23 cellular contexts compared by ENCODE assay signal in genomic region chr12:123102781-123103503, GRCh38. TPM values are rescaled to one million over a fixed set of nuclear protein-coding genes. Genes with fewer than 3 reads are reported as not detected.
DNase-seq lines count a peak whose midpoint lies in the region; ATAC-seq and TF ChIP-seq lines count a peak whose summit lies in the region.
"Had no signal": no experiment of that assay in that cellular context is flagged by ENCODE, and none has a peak within 500 bp of the region (broad histone marks: within the 10 kb centered on the region; RNA-seq: fewer than 3 reads in every experiment).

No MANE protein-coding gene starts in this region.

- no peaks in the 10 kb centered on the region for H3K23me2 ChIP-seq in H9 (ENCODE audit: insufficient read length, low read depth, low read length, poor library complexity, severe bottlenecking)

- H2BK5ac ChIP-seq in H9 (ENCODE audit: insufficient read length, low read length): no peak overlapping the region

- POLR2A ChIA-PET in activated naive CD8-positive, alpha-beta T cell treated with anti-CD3 and anti-CD28 coated beads, Interleukin-2, amount 10 ng/mL, durations not matched to agents 7 days and 5 days (lab: Charles Lee): interaction anchor here (2.4 kb wide), 1 partner anchor 27 kb away, joined by 12 read pairs; no protein-coding TSS in a partner anchor

- H2BK12ac ChIP-seq in H9 (ENCODE audit: insufficient read length, low read depth, low read length): no peak overlapping the region

- H3K4me2 ChIP-seq in H9 (ENCODE audit: insufficient read depth, insufficient read length, low read length) (no peak overlapping the region), neural cell (ENCODE audit: low read length) (no peak overlapping the region)

- H4K20me1 ChIP-seq in H9 (ENCODE audit: control insufficient read depth, insufficient read depth, insufficient read length) (no peaks in the 10 kb centered on the region), neural cell (ENCODE audit: insufficient read depth) (no peaks in the 10 kb centered on the region)

- H3K18ac ChIP-seq in H9 (ENCODE audit: insufficient read length, low read depth, low read length): no peak overlapping the region

- H3K23ac ChIP-seq in H9 (ENCODE audit: insufficient read length, low read depth, low read length): no peak overlapping the region

- H3F3A ChIP-seq in neural cell (ENCODE audit: insufficient read depth, low read length, poor library complexity, severe bottlenecking): no peaks in the 10 kb centered on the region

- H3K9ac ChIP-seq in H9 (ENCODE audit: extremely low read depth, insufficient read length, low read length) (no peak overlapping the region), neural cell (ENCODE audit: low read length) (no peak overlapping the region)

- H3K14ac ChIP-seq in H9 (ENCODE audit: insufficient read depth, low read length): no peak overlapping the region

- peaks cover 41% of the 10 kb centered on the region for H3K4me1 Mint-ChIP-seq in T-helper 2 cell treated with Interferon-gamma antibody and Interleukin-4, amounts not matched to agents 5 μg/mL and 100 μg/mL, for 36 hours (ENCODE audit: low read depth)
- H3K4me1 Mint-ChIP-seq in H9: peaks cover 62% of the 10 kb centered on the region in 2 experiments
- peaks cover 42% of the 10 kb centered on the region for H3K4me1 Mint-ChIP-seq in activated naive CD8-positive, alpha-beta T cell treated with anti-CD3 and anti-CD28 coated beads, Interleukin-2, amount 10 ng/mL, durations not matched to agents 7 days and 5 days

- no CpG with 5 or more reads among the region's 5 CpGs for WGBS in H9 (ENCODE audit: extremely low coverage, insufficient read length, low lambda C conversion rate)

- TF ChIP-seq CTCF in H9 (conservative IDR thresholded peaks at IDR 0.05): no peak
- TF ChIP-seq CTCF in neural cell (IDR thresholded peaks at IDR 0.05; ENCODE audit: poor library complexity, severe bottlenecking): no peak

- no peaks in the 10 kb centered on the region for H3K9me2 ChIP-seq in neural cell (ENCODE audit: insufficient read depth, low read length)

- H3T11ph ChIP-seq in H9 (ENCODE audit: low read length): no peak overlapping the region

- H3K4me3 Mint-ChIP-seq in T-helper 2 cell treated with Interferon-gamma antibody and Interleukin-4, amounts not matched to agents 5 μg/mL and 100 μg/mL, for 36 hours: no peak overlapping the region
- H3K4me3 Mint-ChIP-seq in H9: no peak overlapping the region
- no peak overlapping the region for H3K4me3 Mint-ChIP-seq in activated naive CD8-positive, alpha-beta T cell treated with anti-CD3 and anti-CD28 coated beads, Interleukin-2, amount 10 ng/mL, durations not matched to agents 7 days and 5 days

- H3K9me3 Mint-ChIP-seq in T-helper 2 cell treated with Interferon-gamma antibody and Interleukin-4, amounts not matched to agents 5 μg/mL and 100 μg/mL, for 36 hours: no peaks in the 10 kb centered on the region
- H3K9me3 Mint-ChIP-seq in H9: no peaks in the 10 kb centered on the region
- no peaks in the 10 kb centered on the region for H3K9me3 Mint-ChIP-seq in activated naive CD8-positive, alpha-beta T cell treated with anti-CD3 and anti-CD28 coated beads, Interleukin-2, amount 10 ng/mL, durations not matched to agents 7 days and 5 days

- no peaks in the 10 kb centered on the region for H3K79me2 ChIP-seq in H9 (ENCODE audit: insufficient read depth, low read length)
- H3K79me2 ChIP-seq in neural cell (replicated peaks; ENCODE audit: insufficient read depth, low read length): no peaks in the 10 kb centered on the region

- H3K27ac ChIP-seq in H9 (ENCODE audit: insufficient read length, low read depth, low read length): no peak overlapping the region
- peak overlapping the region; percentile 49 for H3K27ac ChIP-seq in neural cell (ENCODE audit: low read length)
- H3K27ac ChIP-seq: brain microvascular endothelial cell, epithelial cell of prostate, tibial artery had no signal

- H3K4me1 ChIP-seq in H9 (ENCODE audit: insufficient read depth, low read length): peaks cover 18% of the 10 kb centered on the region; the same call in 1 of the 2 replicates

- H4K91ac ChIP-seq in H9 (ENCODE audit: insufficient read length, low read depth, low read length): no peak overlapping the region

- H2BK120ac ChIP-seq in H9 (ENCODE audit: low read depth, low read length, poor library complexity, severe bottlenecking): no peak overlapping the region

- no peak overlapping the region for H4K8ac ChIP-seq in H9 (replicated peaks; ENCODE audit: insufficient read length, low read depth, low read length)

- H3K36me3 Mint-ChIP-seq in T-helper 2 cell treated with Interferon-gamma antibody and Interleukin-4, amounts not matched to agents 5 μg/mL and 100 μg/mL, for 36 hours (ENCODE audit: low read depth): peaks cover 15% of the 10 kb centered on the region
- no peaks in the 10 kb centered on the region; a peak in 1 of 7 replicates for H3K36me3 Mint-ChIP-seq in H9 (ENCODE audit: insufficient read depth in 1 of 3, low read depth in 3 of 3)
- peaks cover 9% of the 10 kb centered on the region for H3K36me3 Mint-ChIP-seq in activated naive CD8-positive, alpha-beta T cell treated with anti-CD3 and anti-CD28 coated beads, Interleukin-2, amount 10 ng/mL, durations not matched to agents 7 days and 5 days

- no peak overlapping the region for H3K56ac ChIP-seq in H9 (ENCODE audit: insufficient read length, low read depth, low read length)

- no peak overlapping the region for H3K4me3 ChIP-seq in neural cell (ENCODE audit: low read length)
- H3K4me3 ChIP-seq: tibial artery had no signal

- no peaks in the 10 kb centered on the region for H3K36me3 ChIP-seq in neural cell (ENCODE audit: insufficient read depth, low read length)
- H3K36me3 ChIP-seq: brain microvascular endothelial cell had no signal

- H3K27me3 ChIP-seq in H9 (ENCODE audit: insufficient read depth, low read length) (no peaks in the 10 kb centered on the region), neural cell (ENCODE audit: insufficient read depth, low read depth, low read length) (no peaks in the 10 kb centered on the region)
- H3K27me3 ChIP-seq: brain microvascular endothelial cell, tibial artery had no signal

- no peak overlapping the region for H2BK20ac ChIP-seq in H9 (ENCODE audit: low read depth, low read length, poor library complexity, severe bottlenecking)

- peak overlapping the region; percentile 32 for H3K27ac Mint-ChIP-seq in T-helper 2 cell treated with Interferon-gamma antibody and Interleukin-4, amounts not matched to agents 5 μg/mL and 100 μg/mL, for 36 hours
- peak overlapping the region in 2 of 3 experiments; percentile 29 to 68; a peak in 1 of 7 replicates for H3K27ac Mint-ChIP-seq in H9
- peak overlapping the region; percentile 46 for H3K27ac Mint-ChIP-seq in activated naive CD8-positive, alpha-beta T cell treated with anti-CD3 and anti-CD28 coated beads, Interleukin-2, amount 10 ng/mL, durations not matched to agents 7 days and 5 days

- no peak for ATAC-seq in activated naive CD8-positive, alpha-beta T cell treated with anti-CD3 and anti-CD28 coated beads, Interleukin-2, amount 10 ng/mL, durations not matched to agents 7 days and 5 days (ENCODE audit: low read depth)
- ATAC-seq: left ventricle myocardium superior had no signal

- DNase-seq in T-helper 2 cell treated with Interferon-gamma antibody and Interleukin-4, amounts not matched to agents 5 μg/mL and 100 μg/mL, for 36 hours (ENCODE audit: low spot score): no peak
- DNase-seq in T-helper 2 cell (no peak), H9 (no peak), NCI-H187 (lab: John Stamatoyannopoulos, UW) (no peak), GDM1 (lab: John Stamatoyannopoulos, UW) (no peak), NCI-H69 (lab: John Stamatoyannopoulos, UW) (no peak)
- DNase-seq in activated naive CD8-positive, alpha-beta T cell treated with anti-CD3 and anti-CD28 coated beads, Interleukin-2, amount 10 ng/mL, durations not matched to agents 7 days and 5 days: no peak
- DNase-seq: 8988T; activated CD4-positive, CD25-positive, alpha-beta regulatory T cell treated with anti-CD3 and anti-CD28 coated beads, Interleukin-2, amount 50 U/mL, for 72 hours; activated CD8-positive, alpha-beta memory T cell treated with anti-CD3 and anti-CD28 coated beads, Interleukin-2, amount 50 U/mL, for 48 hours; activated naive CD4-positive, alpha-beta T cell treated with Interleukin-2 at 50 U/mL for 16 hours; brain microvascular endothelial cell; C1 segment of cervical spinal cord; cortex of kidney; DMS53; left ventricle myocardium superior; NCI-H1930; NCI-H446 treated with DMSO at 0.1 percent for 48 hours; SHP77; stimulated activated CD4-positive, alpha-beta T cell treated with anti-CD3 and anti-CD28 coated beads, Interleukin-12 subunit alpha, Interleukin-12 subunit beta, amount 100 ng/mL, for 4 hours; tibial artery had no signal

- no peak overlapping the region for H4K5ac ChIP-seq in H9 (ENCODE audit: insufficient read length, low read depth, low read length)

- H3K27me3 Mint-ChIP-seq in T-helper 2 cell treated with Interferon-gamma antibody and Interleukin-4, amounts not matched to agents 5 μg/mL and 100 μg/mL, for 36 hours (ENCODE audit: low read depth): no peaks in the 10 kb centered on the region
- peaks cover 14% of the 10 kb centered on the region for H3K27me3 Mint-ChIP-seq in H9 (ENCODE audit: low read depth)
- H3K27me3 Mint-ChIP-seq in activated naive CD8-positive, alpha-beta T cell treated with anti-CD3 and anti-CD28 coated beads, Interleukin-2, amount 10 ng/mL, durations not matched to agents 7 days and 5 days: no peaks in the 10 kb centered on the region

- H2BK15ac ChIP-seq in H9 (ENCODE audit: low read depth, low read length): no peak overlapping the region

- no peak for TF ChIP-seq EP300 in neural cell (conservative IDR thresholded peaks at IDR 0.05; ENCODE audit: poor library complexity, severe bottlenecking)

- no peak overlapping the region for H2AFZ ChIP-seq in H9 (ENCODE audit: low read length)
- no peak overlapping the region for H2AFZ ChIP-seq in neural cell (ENCODE audit: low read depth, low read length)

- H3K4ac ChIP-seq in H9 (ENCODE audit: low read depth, low read length): no peak overlapping the region

- H3K9me3 ChIP-seq in H9 (ENCODE audit: control insufficient read depth, low read depth, low read length): no peaks in the 10 kb centered on the region
- no peaks in the 10 kb centered on the region for H3K9me3 ChIP-seq in neural cell (ENCODE audit: low read length)
- H3K9me3 ChIP-seq: tibial artery had no signal

- no peaks in the 10 kb centered on the region for H3K79me1 ChIP-seq in H9 (ENCODE audit: insufficient read depth, low read depth, low read length, poor library complexity, severe bottlenecking)

- no peak overlapping the region for H2AK5ac ChIP-seq in H9 (ENCODE audit: insufficient read length, low read length)

- TF ChIP-seq RAD21 in neural cell (conservative IDR thresholded peaks at IDR 0.05): no peak

TF ChIP-seq in neural cell, 6 proteins besides CTCF, POLR2A, EP300 and RAD21 (continues in another document):
- TF ChIP-seq MXI1 (conservative IDR thresholded peaks at IDR 0.05; ENCODE audit: poor library complexity, severe bottlenecking) (no peak), SMC3 (conservative IDR thresholded peaks at IDR 0.05; ENCODE audit: poor library complexity) (no peak)

RNA-seq across cellular contexts. Expression of gene PITPNM2, which starts 47.9 kb away (rescaled TPM):
- total RNA-seq in H9 (2021): 1.2 and 1.8 TPM in 2 replicates
- 10 to 100 TPM; 15.2 to 18.1 TPM for total RNA-seq in activated naive CD8-positive, alpha-beta T cell treated with anti-CD3 and anti-CD28 coated beads, Interleukin-2, amount 10 ng/mL, durations not matched to agents 7 days and 5 days
- 0.52 and 0.82 TPM in 2 replicates for polyA plus RNA-seq in neural cell
- polyA minus RNA-seq in neural cell: 3.2 and 4.4 TPM in 2 replicates
